ENCODE assay signal across 20 cellular contexts in genomic region chr20:46035713-46036112, GRCh38. TPM values are rescaled to one million over a fixed set of nuclear protein-coding genes. Genes with fewer than 3 reads are reported as not detected.
"Had no signal": no experiment of that assay in that cellular context is flagged by ENCODE, and none has a peak within 500 bp of the region (broad histone marks: within the 10 kb centered on the region; RNA-seq: fewer than 3 reads in every experiment).

No MANE protein-coding gene starts in this region.

- H3K27ac ChIP-seq: HL-60, KMS-11 had no signal

- H3K9me3 ChIP-seq: SK-N-SH had no signal

- DNase-seq: Kasumi-1, MM.1S, NCI-H1092 treated with DMSO at 0.1 percent for 48 hours, NCI-H1436, NCI-H187, NCI-H2029, NCI-H2081 treated with DMSO at 0.1 percent for 48 hours, NCI-H2227 treated with DMSO at 0.1 percent for 48 hours, NCI-H446 treated with DMSO at 0.1 percent for 48 hours, NCI-H510A treated with DMSO at 0.1 percent for 48 hours, NCI-H526, NCI-H82, SHP77, SK-N-SH, SW 1271, T-cell had no signal

- H3K4me3 ChIP-seq: K562 had no signal

RNA-seq across cellular contexts. Expression of gene MMP9, which starts 27.0 kb away (rescaled TPM):
- total RNA-seq: K562, SK-MEL-5 had no signal
